11 cellular contexts compared by ENCODE assay signal in genomic region chr10:45433716-45434469, GRCh38. TPM values are rescaled to one million over a fixed set of nuclear protein-coding genes. Genes with fewer than 3 reads are reported as not detected.
A peak's percentile ranks its signal among the peaks of the same experiment; 100 is the strongest.
DNase-seq lines count a peak whose midpoint lies in the region; ATAC-seq and TF ChIP-seq lines count a peak whose summit lies in the region.
"Had no signal": no experiment of that assay in that cellular context is flagged by ENCODE, and none has a peak within 500 bp of the region (broad histone marks: within the 10 kb centered on the region; RNA-seq: fewer than 3 reads in every experiment).

No MANE protein-coding gene starts in this region.

- DNase-seq in activated CD8-positive, alpha-beta memory T cell treated with anti-CD3 and anti-CD28 coated beads for 24 hours = peak; percentile 56
- no peak for DNase-seq in activated CD8-positive, alpha-beta memory T cell treated with anti-CD3 and anti-CD28 coated beads, Interleukin-2, amount 50 U/mL, for 48 hours
- DNase-seq in H7 (peak; percentile 34), esophagus muscularis mucosa (ENCODE audit: extremely low spot score) (no peak), NCI-H1436 (lab: John Stamatoyannopoulos, UW) (no peak), foreskin fibroblast (no peak)
- DNase-seq: NCI-H146 had no signal

- no peak for TF ChIP-seq CTCF in esophagus muscularis mucosa (IDR thresholded peaks at IDR 0.05)
- TF ChIP-seq CTCF in foreskin fibroblast (IDR thresholded peaks at IDR 0.05; ENCODE audit: low read depth, low read length) = no peak

- no peak for TF ChIP-seq EP300 in esophagus muscularis mucosa (IDR thresholded peaks at IDR 0.05)

- H3K27ac Mint-ChIP-seq in stimulated activated memory B cell treated with anti-CD40 and anti-IgM and Interleukin-4, amounts not matched to agents 10 μg/mL and 1 μg/mL and 100 μg/mL, for 72 hours = peak overlapping the region; percentile 89

- no peaks in the 10 kb centered on the region for H3K4me1 ChIP-seq in esophagus muscularis mucosa

- H3K9me3 Mint-ChIP-seq in stimulated activated memory B cell treated with anti-CD40 and anti-IgM and Interleukin-4, amounts not matched to agents 10 μg/mL and 1 μg/mL and 100 μg/mL, for 72 hours = peaks cover 8% of the 10 kb centered on the region

- H3K9me3 ChIP-seq in esophagus muscularis mucosa = no peaks in the 10 kb centered on the region

- peaks cover 58% of the 10 kb centered on the region for H3K4me1 Mint-ChIP-seq in stimulated activated memory B cell treated with anti-CD40 and anti-IgM and Interleukin-4, amounts not matched to agents 10 μg/mL and 1 μg/mL and 100 μg/mL, for 72 hours

- H3K27me3 Mint-ChIP-seq in stimulated activated memory B cell treated with anti-CD40 and anti-IgM and Interleukin-4, amounts not matched to agents 10 μg/mL and 1 μg/mL and 100 μg/mL, for 72 hours = no peaks in the 10 kb centered on the region

- intact Hi-C loops in esophagus muscularis mucosa (cut with DNase I) = no loop called here

- WGBS in esophagus muscularis mucosa = 67% methylated on average over 8 of the region's 8 CpGs

- H3K36me3 ChIP-seq in H7 (replicated peaks; ENCODE audit: control insufficient read depth, insufficient read depth, low read length) = no peaks in the 10 kb centered on the region
- no peaks in the 10 kb centered on the region for H3K36me3 ChIP-seq in esophagus muscularis mucosa

- H3K4me3 ChIP-seq in H7 (ENCODE audit: insufficient read depth, low read depth, low read length) = no peak overlapping the region
- H3K4me3 ChIP-seq in esophagus muscularis mucosa = no peak overlapping the region
- H3K4me3 ChIP-seq in foreskin fibroblast (ENCODE audit: low read depth in 1 of 2, low read length in 2 of 2) = no peak overlapping the region

- peaks cover 72% of the 10 kb centered on the region for H3K36me3 Mint-ChIP-seq in stimulated activated memory B cell treated with anti-CD40 and anti-IgM and Interleukin-4, amounts not matched to agents 10 μg/mL and 1 μg/mL and 100 μg/mL, for 72 hours

- peak; percentile 94 for ATAC-seq in HG03521 (IDR thresholded peaks at IDR 0.05; ENCODE audit: unreplicated experiment)
- ATAC-seq in stimulated activated memory B cell treated with anti-CD40 and anti-IgM and Interleukin-4, amounts not matched to agents 10 μg/mL and 1 μg/mL and 100 μg/mL, for 72 hours = peak; percentile 76

- H3K27me3 ChIP-seq in H7 (ENCODE audit: control insufficient read depth, insufficient read depth, low read length) (no peaks in the 10 kb centered on the region), esophagus muscularis mucosa (peaks cover 0 to 20% (median under 1%) of the 10 kb centered on the region in 4 donors)

- no peak overlapping the region for H3K27ac ChIP-seq in esophagus muscularis mucosa (replicated peaks in 1 of 4)

- TF ChIP-seq POLR2A in esophagus muscularis mucosa (IDR thresholded peaks at IDR 0.05; ENCODE audit: low read depth) = no peak

- no peak overlapping the region for H3K4me3 Mint-ChIP-seq in stimulated activated memory B cell treated with anti-CD40 and anti-IgM and Interleukin-4, amounts not matched to agents 10 μg/mL and 1 μg/mL and 100 μg/mL, for 72 hours

RNA-seq across cellular contexts. Expression of gene ALOX5, which starts 59.9 kb away (rescaled TPM):
- total RNA-seq in H7 (2014; rRNA removed; shearing (Covaris generic)) = 0.10 and 1.1 TPM in 2 replicates
- total RNA-seq in esophagus muscularis mucosa = 10 to 100 TPM; 14.2 to 48.5 (median 21.2) TPM
- total RNA-seq: A673, myocyte had no signal

Comparison
In these comparisons a context has a peak if more than half of its experiments do, and no peak if none do; other contexts are left out.
1. DNase-seq: peak in activated CD8-positive, alpha-beta memory T cell treated with anti-CD3 and anti-CD28 coated beads for 24 hours (single experiment) and H7 (single experiment); none in activated CD8-positive, alpha-beta memory T cell treated with anti-CD3 and anti-CD28 coated beads, Interleukin-2, amount 50 U/mL, for 48 hours (single experiment), esophagus muscularis mucosa (single experiment), NCI-H1436 (single experiment) and foreskin fibroblast (0 of 2).